In the genomic region with DNA sequence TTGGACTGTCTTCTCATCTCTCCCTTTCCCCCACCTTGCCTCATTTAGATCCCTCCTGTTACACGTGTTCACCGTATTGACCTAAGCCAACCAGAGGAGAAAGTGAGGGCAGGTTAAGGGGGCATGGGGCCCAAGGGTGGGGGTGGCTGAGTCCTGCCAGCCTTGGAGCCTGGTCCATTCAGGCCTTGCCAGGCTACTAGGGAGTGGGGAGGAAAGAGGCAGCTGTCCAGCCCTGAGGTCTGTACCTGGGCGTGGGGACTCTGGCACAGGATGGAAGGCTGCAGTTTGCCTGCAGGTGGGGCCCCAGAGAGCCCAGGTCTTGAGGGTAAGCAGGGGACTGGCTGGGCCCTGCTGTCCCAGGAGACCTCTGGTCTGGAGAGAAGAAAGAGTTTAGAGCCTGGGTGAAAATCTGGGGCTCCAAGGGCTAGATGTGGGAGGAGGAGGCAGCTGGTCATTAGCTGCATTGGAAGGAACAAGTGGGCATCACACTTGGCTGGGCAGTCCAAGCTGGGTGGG, we compare ENCODE assay signal across 10 cellular contexts.
DNase-seq lines count a peak whose midpoint lies in the region; ATAC-seq and TF ChIP-seq lines count a peak whose summit lies in the region.
"Had no signal": no experiment of that assay in that cellular context is flagged by ENCODE, and none has a peak within 500 bp of the region (broad histone marks: within the 10 kb centered on the region; RNA-seq: fewer than 3 reads in every experiment).

No MANE protein-coding gene starts in this region.

- H2BK120ac ChIP-seq in mesenchymal stem cell (ENCODE audit: low read depth, low read length), result no peak overlapping the region

- H3K4me1 Mint-ChIP-seq in activated CD8-positive, alpha-beta T cell treated with anti-CD3 and anti-CD28 coated beads for 36 hours (ENCODE audit: low read depth), result peaks cover 90% of the 10 kb centered on the region

- 32 to 66% (median 34%) methylated on average over 3 of the region's 3 CpGs for WGBS in heart left ventricle, 4 donors
- WGBS in mesenchymal stem cell, result 97% methylated on average over 3 of the region's 3 CpGs

- H3K4me2 ChIP-seq in mesenchymal stem cell (ENCODE audit: low read length, poor library complexity, severe bottlenecking), result no peak overlapping the region

- peak overlapping the region in 1 of 2 experiments; percentile 6 for H3K18ac ChIP-seq in mesenchymal stem cell (ENCODE audit: low read depth in 1 of 2, low read length in 2 of 2)

- H3K36me3 Mint-ChIP-seq in activated CD8-positive, alpha-beta T cell treated with anti-CD3 and anti-CD28 coated beads for 36 hours (ENCODE audit: low read depth), result peaks cover 91% of the 10 kb centered on the region

- H3K4me3 Mint-ChIP-seq in activated CD8-positive, alpha-beta T cell treated with anti-CD3 and anti-CD28 coated beads for 36 hours, result no peak overlapping the region
- H3K4me3 Mint-ChIP-seq: activated T-cell treated with anti-CD3 and anti-CD28 coated beads, Interleukin-2, amount 50 U/mL, for 4 hours had no signal

- peak overlapping the region; percentile 86 for H3K27ac Mint-ChIP-seq in activated CD8-positive, alpha-beta T cell treated with anti-CD3 and anti-CD28 coated beads for 36 hours

- CTCF ChIA-PET in activated CD8-positive, alpha-beta T cell treated with anti-CD3 and anti-CD28 coated beads for 36 hours (lab: Charles Lee), result no interaction called here

- H3K23ac ChIP-seq in mesenchymal stem cell (ENCODE audit: low read length in 2 of 2), result peak overlapping the region in 1 of 2 experiments; percentile 51

- H3K36me3 ChIP-seq in heart left ventricle (peaks cover 0 to 40% (median 17%) of the 10 kb centered on the region in 9 donors), mesenchymal stem cell (ENCODE audit: control insufficient read depth in 1 of 2, insufficient read depth in 2 of 2, low read depth in 1 of 2, low read length in 2 of 2) (peaks cover 47 to 49% of the 10 kb centered on the region in 2 experiments), uterus (no peaks in the 10 kb centered on the region)

- H3K9ac ChIP-seq in mesenchymal stem cell (ENCODE audit: low read length), result no peak overlapping the region

- no peak overlapping the region for H3K4ac ChIP-seq in mesenchymal stem cell (ENCODE audit: low read depth in 1 of 2, low read length in 2 of 2)

- H3K9me3 ChIP-seq in heart left ventricle (no peaks in the 10 kb centered on the region), mesenchymal stem cell (ENCODE audit: control insufficient read depth, low read length) (no peaks in the 10 kb centered on the region), uterus (no peaks in the 10 kb centered on the region)

- H3K27ac ChIP-seq in heart left ventricle (peak overlapping the region in 11 of 12 donors; percentile 49 to 78 (median 69)), mesenchymal stem cell (ENCODE audit: low read length, poor library complexity, severe bottlenecking) (no peak overlapping the region), uterus (peak overlapping the region; percentile 76 to 87)

- H3K27me3 Mint-ChIP-seq in activated CD8-positive, alpha-beta T cell treated with anti-CD3 and anti-CD28 coated beads for 36 hours, result no peaks in the 10 kb centered on the region

- peaks cover 45% of the 10 kb centered on the region for H3K79me1 ChIP-seq in mesenchymal stem cell (replicated peaks; ENCODE audit: low read length, poor library complexity, severe bottlenecking)

- no peak overlapping the region for H4K8ac ChIP-seq in mesenchymal stem cell (ENCODE audit: low read length)

- intact Hi-C loops in heart left ventricle (cut with DNase I) (loop anchor here in 5 of 10 donors (5.0 to 10.0 kb wide), 5 partner anchors 86 to 141 kb away; a partner anchor contains a TSS), Right ventricle myocardium superior (cut with DNase I) (loop anchor here (10.0 kb wide), 1 partner anchor 141 kb away; a partner anchor contains a TSS), uterus (cut with DNase I; ENCODE audit: low total_unique reads) (no loop called here)
- intact Hi-C loops in activated CD8-positive, alpha-beta T cell treated with anti-CD3 and anti-CD28 coated beads for 36 hours (cut with micrococcal nuclease), result no loop called here

- H2BK12ac ChIP-seq in mesenchymal stem cell (ENCODE audit: low read length in 2 of 2), result no peak overlapping the region

- peak overlapping the region in 1 of 2 experiments; percentile 76 for H3K14ac ChIP-seq in mesenchymal stem cell (ENCODE audit: low read length in 2 of 2)

- H3K27me3 ChIP-seq in heart left ventricle (no peaks in the 10 kb centered on the region), mesenchymal stem cell (ENCODE audit: control insufficient read depth in 1 of 2, insufficient read depth in 1 of 2, low read length in 2 of 2) (no peaks in the 10 kb centered on the region), uterus (no peaks in the 10 kb centered on the region)

- H2AFZ ChIP-seq in mesenchymal stem cell (ENCODE audit: low read depth, low read length), result no peak overlapping the region

- H4K91ac ChIP-seq in mesenchymal stem cell (ENCODE audit: low read length), result no peak overlapping the region

- no peak overlapping the region for H2AK5ac ChIP-seq in mesenchymal stem cell (ENCODE audit: low read length, severe bottlenecking)

- H3K9me3 Mint-ChIP-seq in activated CD8-positive, alpha-beta T cell treated with anti-CD3 and anti-CD28 coated beads for 36 hours, result peaks cover 9% of the 10 kb centered on the region
- H3K9me3 Mint-ChIP-seq: activated T-cell treated with anti-CD3 and anti-CD28 coated beads, Interleukin-2, amount 50 U/mL, for 4 hours had no signal

- peak in 2 of 4 donors; percentile 1 to 12 for ATAC-seq in heart left ventricle
- ATAC-seq in Right ventricle myocardium superior (ENCODE audit: poor library complexity), result no peak
- no peak for ATAC-seq in activated CD8-positive, alpha-beta T cell treated with anti-CD3 and anti-CD28 coated beads for 36 hours
- no peak for ATAC-seq in HG03469 (IDR thresholded peaks at IDR 0.05; ENCODE audit: unreplicated experiment)
- ATAC-seq in GM18858 (IDR thresholded peaks at IDR 0.05; ENCODE audit: unreplicated experiment), result no peak
- no peak for ATAC-seq in GM21529 (IDR thresholded peaks at IDR 0.05; ENCODE audit: unreplicated experiment)
- ATAC-seq: activated T-cell treated with anti-CD3 and anti-CD28 coated beads, Interleukin-2, amount 50 U/mL, for 4 hours had no signal

- POLR2A ChIA-PET in activated CD8-positive, alpha-beta T cell treated with anti-CD3 and anti-CD28 coated beads for 36 hours (lab: Charles Lee), result no interaction called here

- DNase-seq in heart left ventricle (no peak), Right ventricle myocardium superior (no peak), mesenchymal stem cell (no peak), uterus (no peak)
- DNase-seq in activated CD8-positive, alpha-beta T cell treated with anti-CD3 and anti-CD28 coated beads for 36 hours, result no peak
- DNase-seq: activated T-cell treated with anti-CD3 and anti-CD28 coated beads, Interleukin-2, amount 50 U/mL, for 4 hours; NCI-H82 had no signal

- H3K4me3 ChIP-seq in heart left ventricle, result no peak overlapping the region
- H3K4me3 ChIP-seq in mesenchymal stem cell (ENCODE audit: insufficient read depth in 1 of 2, low read depth in 1 of 2, low read length in 2 of 2), result no peak overlapping the region
- no peak overlapping the region for H3K4me3 ChIP-seq in uterus

- H3K4me1 ChIP-seq in heart left ventricle (peaks cover 27 to 91% (median 76%) of the 10 kb centered on the region in 12 donors), mesenchymal stem cell (ENCODE audit: control insufficient read depth, insufficient read depth, low read depth, low read length) (peaks cover 16% of the 10 kb centered on the region), uterus (peaks cover 0 to 25% of the 10 kb centered on the region in 2 donors)

- H2BK5ac ChIP-seq in mesenchymal stem cell (ENCODE audit: low read depth, low read length, poor library complexity, severe bottlenecking), result no peak overlapping the region

- TF ChIP-seq POLR2A in heart left ventricle (IDR thresholded peaks at IDR 0.05), result no peak
- no peak for TF ChIP-seq POLR2A in uterus (IDR thresholded peaks at IDR 0.05)

- peak overlapping the region; percentile 35 for H2BK15ac ChIP-seq in mesenchymal stem cell (ENCODE audit: low read depth, poor library complexity, severe bottlenecking)

- no peak for TF ChIP-seq CTCF in heart left ventricle (IDR thresholded peaks at IDR 0.05)
- no peak for TF ChIP-seq CTCF in activated CD8-positive, alpha-beta T cell treated with anti-CD3 and anti-CD28 coated beads for 36 hours (IDR thresholded peaks at IDR 0.05)
- no peak for TF ChIP-seq CTCF in uterus (IDR thresholded peaks at IDR 0.05)
